ENCODE assay signal across 18 cellular contexts in genomic region chr11:837990-838307, GRCh38. TPM values are rescaled to one million over a fixed set of nuclear protein-coding genes. Genes with fewer than 3 reads are reported as not detected.
DNase-seq lines count a peak whose midpoint lies in the region; ATAC-seq, FAIRE-seq and TF ChIP-seq lines count a peak whose summit lies in the region.
"Had no signal": no experiment of that assay in that cellular context is flagged by ENCODE, and none has a peak within 500 bp of the region (broad histone marks: within the 10 kb centered on the region; RNA-seq: fewer than 3 reads in every experiment).

No MANE protein-coding gene starts in this region.

- peak overlapping the region; percentile 7; the same call in 1 of the 2 replicates for H2BK5ac ChIP-seq in H1 (ENCODE audit: low read depth, low read length)

- intact Hi-C loops in sigmoid colon (cut with DNase I) = no loop called here

- no peak overlapping the region for H2AFZ ChIP-seq in SK-N-SH (ENCODE audit: low read depth)
- no peak overlapping the region for H2AFZ ChIP-seq in H1 (ENCODE audit: low read length)

- TF ChIP-seq EP300 in SK-N-SH (IDR thresholded peaks at IDR 0.05; ENCODE audit: borderline replicate concordance in 1 of 2, low read depth in 1 of 2, low read length in 1 of 2) (no peak), H1 (IDR thresholded peaks at IDR 0.05; ENCODE audit: borderline replicate concordance in 1 of 2, low read depth in 2 of 2, low read length in 2 of 2) (no peak), sigmoid colon (IDR thresholded peaks at IDR 0.05) (no peak)

- peaks cover 50% of the 10 kb centered on the region for H3F3A ChIP-seq in SK-N-SH (replicated peaks; ENCODE audit: insufficient read depth)

- peak overlapping the region; percentile 5; the same call in 1 of the 2 replicates for H4K8ac ChIP-seq in H1 (ENCODE audit: extremely low read depth, insufficient read depth, low read length)

- no peaks in the 10 kb centered on the region for H3K9me3 ChIP-seq in SK-N-SH
- no peaks in the 10 kb centered on the region for H3K9me3 ChIP-seq in H1 (ENCODE audit: insufficient read depth in 2 of 2, low read depth in 1 of 2, low read length in 1 of 2)
- H3K9me3 ChIP-seq in sigmoid colon = no peaks in the 10 kb centered on the region
- H3K9me3 ChIP-seq: BLaER1 had no signal

- TF ChIP-seq CTCF in SK-N-SH (IDR thresholded peaks at IDR 0.05) (no peak), NB4 (IDR thresholded peaks at IDR 0.05; ENCODE audit: low read depth, low read length) (no peak), H1 (IDR thresholded peaks at IDR 0.05; ENCODE audit: control extremely low read depth in 1 of 3, insufficient read depth in 1 of 3, low read depth in 1 of 3, low read length in 3 of 3) (no peak), sigmoid colon (IDR thresholded peaks at IDR 0.05) (no peak)

- FAIRE-seq in H1 (lab: Jason Lieb, UNC) = no peak
- FAIRE-seq: D721Med had no signal

- DNase-seq in SK-N-SH (no peak), NB4 (ENCODE audit: low read depth) (no peak), H1 (ENCODE audit: low read depth in 1 of 2, low spot score in 2 of 2) (no peak), sigmoid colon (no peak), DMS153 treated with DMSO at 0.1 percent for 48 hours (lab: John Stamatoyannopoulos, UW; ENCODE audit: unreplicated experiment) (no peak), HK-2 (ENCODE audit: unreplicated experiment) (no peak)
- DNase-seq: CD8-positive, alpha-beta T cell; DMS79 treated with DMSO at 0.1 percent for 48 hours; MV-4-11; NCI-H1417 treated with DMSO at 0.1 percent for 48 hours; NCI-H2029; NCI-H774 had no signal

- H2BK120ac ChIP-seq in H1 (replicated peaks; ENCODE audit: low read depth, low read length) = no peak overlapping the region

- H4K20me1 ChIP-seq in SK-N-SH (ENCODE audit: insufficient read depth) (peaks cover 69% of the 10 kb centered on the region), H1 (replicated peaks in 1 of 2; ENCODE audit: control insufficient read depth in 1 of 2, insufficient read depth in 2 of 2, low read length in 2 of 2) (peaks cover 3 to 40% of the 10 kb centered on the region in 2 experiments)

- no peak overlapping the region for H2AK5ac ChIP-seq in H1 (ENCODE audit: low read depth, low read length)

- H3K4me1 ChIP-seq in SK-N-SH (ENCODE audit: control insufficient read depth in 1 of 2, insufficient read depth in 2 of 2, low read depth in 1 of 2, low read length in 1 of 2) (peaks cover 3 to 28% of the 10 kb centered on the region in 2 experiments; a peak in 2 of 4 replicates), H1 (replicated peaks in 1 of 4; ENCODE audit: control insufficient read depth in 3 of 4, insufficient read depth in 4 of 4, low read length in 3 of 4) (peaks cover 0 to 22% (median 16%) of the 10 kb centered on the region in 4 experiments; a peak in 6 of 7 replicates), sigmoid colon (peaks cover 0 to 78% (median 54%) of the 10 kb centered on the region in 4 donors)

- no CpG with 5 or more reads among the region's 8 CpGs for WGBS in SK-N-SH (ENCODE audit: low lambda C conversion rate)
- 86% methylated on average over 8 of the region's 8 CpGs; no CpG with 5 or more reads in 1 of the 2 experiments for WGBS in H1 (ENCODE audit: extremely low coverage in 1 of 2, insufficient coverage in 1 of 2, insufficient read length in 1 of 2, insufficient replicate concordance in 2 of 2, low coverage in 1 of 2, low lambda C conversion rate in 2 of 2, missing lambda C conversion rate in 1 of 2), 2 experiments
- 67 to 77% methylated on average over 8 of the region's 8 CpGs for WGBS in sigmoid colon, 2 donors

- no peak overlapping the region for H3K56ac ChIP-seq in H1 (replicated peaks; ENCODE audit: insufficient read length, low read depth, low read length)

- H4K91ac ChIP-seq in H1 (replicated peaks; ENCODE audit: insufficient read length, low read length) = no peak overlapping the region

- no peak overlapping the region for H2BK12ac ChIP-seq in H1 (ENCODE audit: low read depth, low read length)

- no peak overlapping the region for H3K4me2 ChIP-seq in SK-N-SH
- H3K4me2 ChIP-seq in H1 (ENCODE audit: insufficient read depth in 1 of 2, low read depth in 2 of 2, low read length in 2 of 2) = no peak overlapping the region
- H3K4me2 ChIP-seq: BLaER1 had no signal

- no peaks in the 10 kb centered on the region for H3K9me2 ChIP-seq in SK-N-SH

- H3K27me3 ChIP-seq in SK-N-SH (ENCODE audit: insufficient read depth) (no peaks in the 10 kb centered on the region), H1 (replicated peaks in 1 of 4; ENCODE audit: control insufficient read depth in 3 of 4, extremely low read depth in 1 of 4, insufficient read depth in 3 of 4, low read length in 3 of 4) (no peaks in the 10 kb centered on the region; a peak in 1 of 7 replicates), sigmoid colon (no peaks in the 10 kb centered on the region)

- no peak overlapping the region for H3K14ac ChIP-seq in H1 (ENCODE audit: insufficient read length)

- no peak for TF ChIP-seq RAD21 in SK-N-SH (IDR thresholded peaks at IDR 0.05; ENCODE audit: low read length)
- TF ChIP-seq RAD21 in H1 (IDR thresholded peaks at IDR 0.05 in 1 of 2, conservative IDR thresholded peaks at IDR 0.05 in 1 of 2; ENCODE audit: low read depth in 2 of 2, low read length in 2 of 2) = no peak

- TF ChIP-seq POLR2A in NB4 (IDR thresholded peaks at IDR 0.05; ENCODE audit: extremely low read depth, insufficient read length) (peak; percentile 5), H1 (IDR thresholded peaks at IDR 0.05; ENCODE audit: control extremely low read depth in 1 of 2, low read depth in 2 of 2, low read length in 2 of 2) (no peak), sigmoid colon (IDR thresholded peaks at IDR 0.05) (no peak)

- H3K9ac ChIP-seq in SK-N-SH (no peak overlapping the region), H1 (replicated peaks in 1 of 4; ENCODE audit: extremely low read depth in 1 of 4, low read depth in 3 of 4, low read length in 3 of 4) (no peak overlapping the region)
- H3K9ac ChIP-seq: BLaER1 had no signal

- peak overlapping the region; percentile 53 for H3K4ac ChIP-seq in H1 (replicated peaks; ENCODE audit: insufficient read length, low read depth, low read length)

- no peak overlapping the region for H3K18ac ChIP-seq in H1 (ENCODE audit: extremely low read depth, low read length)

- H3K23me2 ChIP-seq in H1 (ENCODE audit: low read depth, low read length) = peaks cover 15% of the 10 kb centered on the region; the same call in 1 of the 2 replicates

- H3K79me2 ChIP-seq in SK-N-SH (ENCODE audit: insufficient read depth) (peaks cover 86% of the 10 kb centered on the region), H1 (ENCODE audit: control insufficient read depth in 1 of 2, insufficient read depth in 2 of 2, low read length in 2 of 2) (peaks cover 0 to 15% of the 10 kb centered on the region in 2 experiments; a peak in 2 of 4 replicates)

- peaks cover 9% of the 10 kb centered on the region; the same call in 1 of the 2 replicates for H3K79me1 ChIP-seq in H1 (ENCODE audit: low read depth, low read length)

- H3K23ac ChIP-seq in H1 (ENCODE audit: insufficient read length) = no peak overlapping the region

- ATAC-seq in SK-N-SH treated with all-trans-retinoic acid at 6 μM for 48 hours = no peak
- ATAC-seq in HG03095 (IDR thresholded peaks at IDR 0.05; ENCODE audit: unreplicated experiment) = no peak
- ATAC-seq: CD8-positive, alpha-beta T cell; Right ventricle myocardium inferior had no signal

- no peak overlapping the region for H3K4me3 ChIP-seq in SK-N-SH (ENCODE audit: low read depth in 2 of 2, low read length in 1 of 2)
- no peak overlapping the region for H3K4me3 ChIP-seq in NB4 (ENCODE audit: low read depth, low read length)
- H3K4me3 ChIP-seq in H1 (ENCODE audit: extremely low read depth in 1 of 4, insufficient read depth in 2 of 4, low read depth in 3 of 4, low read length in 4 of 4) = no peak overlapping the region
- H3K4me3 ChIP-seq in sigmoid colon = no peak overlapping the region
- H3K4me3 ChIP-seq: BLaER1 had no signal

- no peak overlapping the region for H2BK15ac ChIP-seq in H1 (ENCODE audit: low read length)

- no peak overlapping the region for H4K5ac ChIP-seq in H1 (ENCODE audit: insufficient read length, low read depth, low read length)

- H3K36me3 ChIP-seq in SK-N-SH (replicated peaks in 1 of 2; ENCODE audit: control insufficient read depth in 1 of 2, insufficient read depth in 2 of 2, low read length in 1 of 2) (peaks cover 24 to 45% of the 10 kb centered on the region in 2 experiments), H1 (ENCODE audit: control insufficient read depth in 2 of 4, insufficient read depth in 4 of 4, low read length in 3 of 4) (peaks cover 10 to 30% (median 24%) of the 10 kb centered on the region in 4 experiments; a peak in 7 of 8 replicates), sigmoid colon (peaks cover 18 to 52% (median 39%) of the 10 kb centered on the region in 4 donors)

- H2BK20ac ChIP-seq in H1 (ENCODE audit: low read length) = no peak overlapping the region

- no peak overlapping the region for H3K27ac ChIP-seq in SK-N-SH (ENCODE audit: low read depth in 2 of 2, low read length in 1 of 2)
- no peak overlapping the region for H3K27ac ChIP-seq in H1 (ENCODE audit: low read depth, low read length)
- peak overlapping the region in 3 of 4 donors; percentile 9 to 26 (median 22) for H3K27ac ChIP-seq in sigmoid colon
- H3K27ac ChIP-seq: BLaER1 had no signal

- POLR2A ChIA-PET in SK-N-SH (lab: Yijun Ruan, JAX) (interaction anchor here (0.9 kb wide), 1 partner anchor 19 kb away, joined by 3 read pairs; the partner anchor contains the start of gene PNPLA2), H1 (lab: Charles Lee; ENCODE audit: partially characterized antibody) (interaction anchor here (1.0 to 40.4 kb wide), 4 partner anchors 10 to 27 kb away, joined by 3 to 1917 read pairs (median 119); partner anchors contain the start of genes CD151, CEND1, CRACR2B and PIDD1)

- CTCF ChIA-PET in SK-N-SH (lab: Yijun Ruan, JAX) = interaction anchor here (1.0 to 3.8 kb wide), 2 partner anchors 10 to 18 kb away, joined by 3 to 21 read pairs; no protein-coding TSS in a partner anchor
- CTCF ChIA-PET in H1 (lab: Charles Lee; ENCODE audit: partially characterized antibody) = interaction anchor here (0.5 to 5.2 kb wide), 14 partner anchors 9 to 705 kb away, joined by 3 to 26 read pairs (median 4); partner anchors contain the start of genes CRACR2B and PNPLA2

RNA-seq across cellular contexts. Expression of gene POLR2L, which starts 4.4 kb away (rescaled TPM):
- polyA plus RNA-seq in SK-N-SH (2012; rRNA removed) = 287 and 540 TPM in 2 replicates
- polyA plus RNA-seq in SK-N-SH (2012; cell fraction: cytosol; rRNA removed) = 228 and 230 TPM in 2 replicates
- 123 and 341 TPM in 2 replicates for polyA plus RNA-seq in SK-N-SH (2012; cell fraction: nucleus; rRNA removed)
- total RNA-seq in H1 (2021; fragmentation: NEBNext Ultra II Directional; extraction: Animal tissue kit (Norgen Biotek cat#: 25700)) = 151 and 167 TPM in 2 replicates
- polyA plus RNA-seq in H1 (2011; rRNA removed) = 140 and 142 TPM in 2 replicates
- polyA plus RNA-seq in H1 (2011; cell fraction: cytosol; rRNA removed) = 136 TPM
- polyA plus RNA-seq in H1 (2011; cell fraction: nucleus; rRNA removed) = 416 TPM
- 193 to 318 TPM (median 295 TPM) in 4 replicates for polyA plus RNA-seq in H1 (2012, experiment 1 of 2)
- 68.0 TPM for polyA plus RNA-seq in H1 (2012, experiment 2 of 2)
- 240 TPM for polyA plus RNA-seq in H1 (2013, experiment 1 of 2)
- 247 TPM for polyA plus RNA-seq in H1 (2013, experiment 2 of 2)
- polyA minus RNA-seq in H1 (2011; rRNA and poly(A)+ RNA removed) = 72.5 and 95.8 TPM in 2 replicates
- 138 TPM for polyA minus RNA-seq in H1 (2011; cell fraction: cytosol; rRNA and poly(A)+ RNA removed)
- 79.6 TPM for polyA minus RNA-seq in H1 (2011; cell fraction: nucleus; rRNA and poly(A)+ RNA removed)
- total RNA-seq in sigmoid colon = 10 to 100 TPM; 34.9 to 75.3 (median 52.0) TPM
- polyA plus RNA-seq in sigmoid colon = 100 to 1,000 TPM; 139 to 198 (median 143) TPM

RNA-seq across cellular contexts. Expression of gene TSPAN4, which starts 4.7 kb away (rescaled TPM):
- 201 and 226 TPM in 2 replicates for polyA plus RNA-seq in SK-N-SH (2012; rRNA removed)
- 66.1 and 128 TPM in 2 replicates for polyA plus RNA-seq in SK-N-SH (2012; cell fraction: cytosol; rRNA removed)
- polyA plus RNA-seq in SK-N-SH (2012; cell fraction: nucleus; rRNA removed) = 521 and 832 TPM in 2 replicates
- 74.1 and 75.8 TPM in 2 replicates for total RNA-seq in H1 (2021; fragmentation: NEBNext Ultra II Directional; extraction: Animal tissue kit (Norgen Biotek cat#: 25700))
- 145 and 217 TPM in 2 replicates for polyA plus RNA-seq in H1 (2011; rRNA removed)
- polyA plus RNA-seq in H1 (2011; cell fraction: cytosol; rRNA removed) = 167 TPM
- 298 TPM for polyA plus RNA-seq in H1 (2011; cell fraction: nucleus; rRNA removed)
- 43.0 to 90.8 TPM (median 85.3 TPM) in 4 replicates for polyA plus RNA-seq in H1 (2012, experiment 1 of 2)
- 79.3 TPM for polyA plus RNA-seq in H1 (2012, experiment 2 of 2)
- 88.9 TPM for polyA plus RNA-seq in H1 (2013, experiment 1 of 2)
- 84.1 TPM for polyA plus RNA-seq in H1 (2013, experiment 2 of 2)
- polyA minus RNA-seq in H1 (2011; rRNA and poly(A)+ RNA removed) = 55.7 and 63.0 TPM in 2 replicates
- 58.9 TPM for polyA minus RNA-seq in H1 (2011; cell fraction: cytosol; rRNA and poly(A)+ RNA removed)
- polyA minus RNA-seq in H1 (2011; cell fraction: nucleus; rRNA and poly(A)+ RNA removed) = 56.8 TPM
- total RNA-seq in sigmoid colon = 10 to 100 TPM; 79.2 to 92.7 (median 82.9) TPM
- polyA plus RNA-seq in sigmoid colon = 10 to 100 TPM in 2 of 3 donors, 1 to 10 TPM in 1; 8.8 to 41.0 (median 15.0) TPM

RNA-seq across cellular contexts. Expression of gene CD151, which starts 5.2 kb away (rescaled TPM):
- polyA plus RNA-seq in SK-N-SH (2012; rRNA removed) = 922 and 1,149 TPM in 2 replicates
- 364 and 668 TPM in 2 replicates for polyA plus RNA-seq in SK-N-SH (2012; cell fraction: cytosol; rRNA removed)
- polyA plus RNA-seq in SK-N-SH (2012; cell fraction: nucleus; rRNA removed) = 1,027 and 1,059 TPM in 2 replicates
- 93.4 and 101 TPM in 2 replicates for total RNA-seq in H1 (2021; fragmentation: NEBNext Ultra II Directional; extraction: Animal tissue kit (Norgen Biotek cat#: 25700))
- polyA plus RNA-seq in H1 (2011; rRNA removed) = 212 and 257 TPM in 2 replicates
- 196 TPM for polyA plus RNA-seq in H1 (2011; cell fraction: cytosol; rRNA removed)
- 315 TPM for polyA plus RNA-seq in H1 (2011; cell fraction: nucleus; rRNA removed)
- 85.6 to 141 TPM (median 135 TPM) in 4 replicates for polyA plus RNA-seq in H1 (2012, experiment 1 of 2)
- polyA plus RNA-seq in H1 (2012, experiment 2 of 2) = 137 TPM
- polyA plus RNA-seq in H1 (2013, experiment 1 of 2) = 105 TPM
- polyA plus RNA-seq in H1 (2013, experiment 2 of 2) = 114 TPM
- 117 and 123 TPM in 2 replicates for polyA minus RNA-seq in H1 (2011; rRNA and poly(A)+ RNA removed)
- 66.3 TPM for polyA minus RNA-seq in H1 (2011; cell fraction: cytosol; rRNA and poly(A)+ RNA removed)
- polyA minus RNA-seq in H1 (2011; cell fraction: nucleus; rRNA and poly(A)+ RNA removed) = 80.7 TPM
- 100 to 1,000 TPM in 3 of 4 donors, 10 to 100 TPM in 1; 84.4 to 343 (median 278) TPM for total RNA-seq in sigmoid colon
- 100 to 1,000 TPM in 1 of 3 donors, 10 to 100 TPM in 2; 91.9 to 436 (median 92.7) TPM for polyA plus RNA-seq in sigmoid colon

RNA-seq across cellular contexts. Expression of gene CRACR2B, which starts 10.2 kb away (rescaled TPM):
- polyA plus RNA-seq in SK-N-SH (2012; rRNA removed) = 0.94 and 1.1 TPM in 2 replicates
- polyA plus RNA-seq in SK-N-SH (2012; cell fraction: cytosol; rRNA removed) = 0.21 and 0.28 TPM in 2 replicates
- 3.8 and 5.0 TPM in 2 replicates for polyA plus RNA-seq in SK-N-SH (2012; cell fraction: nucleus; rRNA removed)
- total RNA-seq in H1 (2021; fragmentation: NEBNext Ultra II Directional; extraction: Animal tissue kit (Norgen Biotek cat#: 25700)) = 26.4 and 29.3 TPM in 2 replicates
- 18.2 and 34.9 TPM in 2 replicates for polyA plus RNA-seq in H1 (2011; rRNA removed)
- polyA plus RNA-seq in H1 (2011; cell fraction: cytosol; rRNA removed) = 27.3 TPM
- polyA plus RNA-seq in H1 (2011; cell fraction: nucleus; rRNA removed) = 119 TPM
- polyA plus RNA-seq in H1 (2012, experiment 1 of 2) = 11.5 to 25.5 TPM (median 19.6 TPM) in 4 replicates
- polyA plus RNA-seq in H1 (2012, experiment 2 of 2) = 13.0 TPM
- polyA plus RNA-seq in H1 (2013, experiment 1 of 2) = 19.0 TPM
- polyA plus RNA-seq in H1 (2013, experiment 2 of 2) = 17.3 TPM
- polyA minus RNA-seq in H1 (2011; rRNA and poly(A)+ RNA removed) = 2.3 and 2.9 TPM in 2 replicates
- polyA minus RNA-seq in H1 (2011; cell fraction: cytosol; rRNA and poly(A)+ RNA removed) = 10.1 TPM
- 19.8 TPM for polyA minus RNA-seq in H1 (2011; cell fraction: nucleus; rRNA and poly(A)+ RNA removed)
- 1 to 10 TPM; 1.5 to 9.5 (median 4.6) TPM for total RNA-seq in sigmoid colon
- polyA plus RNA-seq in sigmoid colon = 100 to 1,000 TPM in 1 of 3 donors, 10 to 100 TPM in 2; 32.1 to 149 (median 46.8) TPM
- total RNA-seq: HT1080 had no signal

RNA-seq across cellular contexts. Expression of gene PNPLA2, which starts 19.2 kb away (rescaled TPM):
- 47.7 and 60.3 TPM in 2 replicates for polyA plus RNA-seq in SK-N-SH (2012; rRNA removed)
- 24.0 and 41.7 TPM in 2 replicates for polyA plus RNA-seq in SK-N-SH (2012; cell fraction: cytosol; rRNA removed)
- polyA plus RNA-seq in SK-N-SH (2012; cell fraction: nucleus; rRNA removed) = 222 and 344 TPM in 2 replicates
- total RNA-seq in H1 (2021; fragmentation: NEBNext Ultra II Directional; extraction: Animal tissue kit (Norgen Biotek cat#: 25700)) = 62.1 and 62.2 TPM in 2 replicates
- 30.9 and 63.7 TPM in 2 replicates for polyA plus RNA-seq in H1 (2011; rRNA removed)
- 23.5 TPM for polyA plus RNA-seq in H1 (2011; cell fraction: cytosol; rRNA removed)
- 272 TPM for polyA plus RNA-seq in H1 (2011; cell fraction: nucleus; rRNA removed)
- 27.2 to 66.6 TPM (median 57.4 TPM) in 4 replicates for polyA plus RNA-seq in H1 (2012, experiment 1 of 2)
- polyA plus RNA-seq in H1 (2012, experiment 2 of 2) = 30.4 TPM
- polyA plus RNA-seq in H1 (2013, experiment 1 of 2) = 53.9 TPM
- polyA plus RNA-seq in H1 (2013, experiment 2 of 2) = 50.2 TPM
- 20.4 and 30.0 TPM in 2 replicates for polyA minus RNA-seq in H1 (2011; rRNA and poly(A)+ RNA removed)
- polyA minus RNA-seq in H1 (2011; cell fraction: cytosol; rRNA and poly(A)+ RNA removed) = 34.8 TPM
- polyA minus RNA-seq in H1 (2011; cell fraction: nucleus; rRNA and poly(A)+ RNA removed) = 76.6 TPM
- 10 to 100 TPM; 26.3 to 39.6 (median 34.6) TPM for total RNA-seq in sigmoid colon
- polyA plus RNA-seq in sigmoid colon = 100 to 1,000 TPM in 1 of 3 donors, 10 to 100 TPM in 2; 35.4 to 137 (median 47.6) TPM

Comparison
In these comparisons a context has a peak if more than half of its experiments do, and no peak if none do; other contexts are left out.
1. H3K27ac ChIP-seq: peak in sigmoid colon (3 of 4); none in SK-N-SH (0 of 2) and H1 (single experiment).
2. Of the 17 proteins assayed by ChIP-seq in both H1 and SK-N-SH: peak only in H1: none; only in SK-N-SH: JUND and SIN3A; in both: none; in neither: 15.